18 cellular contexts compared by ENCODE assay signal in the genomic region with DNA sequence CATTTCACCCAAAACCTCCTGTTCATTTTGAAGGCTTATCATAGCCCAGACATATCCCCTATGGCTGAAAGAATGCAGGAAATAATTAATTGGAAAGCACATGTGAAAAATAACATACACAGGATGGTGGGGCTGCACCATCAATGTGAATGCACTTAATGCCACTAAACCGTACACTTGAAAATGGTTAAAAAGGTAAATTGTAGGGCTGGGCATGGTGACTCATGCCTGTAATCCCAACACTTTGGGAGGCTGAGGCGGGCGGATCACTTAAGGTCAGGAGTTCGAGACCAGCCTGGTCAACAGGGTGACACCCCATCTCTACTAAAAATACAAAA.
A peak's percentile ranks its signal among the peaks of the same experiment; 100 is the strongest.
DNase-seq lines count a peak whose midpoint lies in the region; ATAC-seq, FAIRE-seq and TF ChIP-seq lines count a peak whose summit lies in the region.
"Had no signal": no experiment of that assay in that cellular context is flagged by ENCODE, and none has a peak within 500 bp of the region (broad histone marks: within the 10 kb centered on the region; RNA-seq: fewer than 3 reads in every experiment).

No MANE protein-coding gene starts in this region.

- H3K4me1 Mint-ChIP-seq in activated T-cell treated with anti-CD3 and anti-CD28 coated beads, Interleukin-2, amount 50 U/mL, for 4 hours (ENCODE audit: low read depth) = peaks cover 12% of the 10 kb centered on the region
- peaks cover 11% of the 10 kb centered on the region for H3K4me1 Mint-ChIP-seq in activated T-cell treated with anti-CD3 and anti-CD28 coated beads, Interleukin-2, amount 50 U/mL, for 72 hours (ENCODE audit: low read depth)

- H3K9me3 Mint-ChIP-seq in activated T-cell treated with anti-CD3 and anti-CD28 coated beads, Interleukin-2, amount 50 U/mL, for 4 hours = no peaks in the 10 kb centered on the region
- H3K9me3 Mint-ChIP-seq in activated T-cell treated with anti-CD3 and anti-CD28 coated beads, Interleukin-2, amount 50 U/mL, for 72 hours = no peaks in the 10 kb centered on the region
- H3K9me3 Mint-ChIP-seq: dendritic cell treated with granulocyte-macrophage colony-stimulating factor and Interleukin-4, amounts not matched to agents 40 ng/mL and 50 ng/mL, for 4 days; naive B cell; stimulated activated naive B cell treated with anti-CD40 and anti-IgM and Interleukin-4, amounts not matched to agents 10 μg/mL and 1 μg/mL and 100 μg/mL, for 72 hours had no signal

- H3K36me3 ChIP-seq in MM.1S (replicated peaks; ENCODE audit: insufficient read depth, low read length) (no peaks in the 10 kb centered on the region), parathyroid adenoma (ENCODE audit: control insufficient read depth, insufficient read depth, low read length) (no peaks in the 10 kb centered on the region)
- H3K36me3 ChIP-seq: adrenal gland, thyroid gland had no signal

- H2AFZ ChIP-seq in MM.1S (ENCODE audit: low read length) (no peak overlapping the region), parathyroid adenoma (peak overlapping the region; percentile 50)

- H3K4me3 ChIP-seq in MM.1S (ENCODE audit: low read length) (no peak overlapping the region), coronary artery (peak overlapping the region; percentile 66), parathyroid adenoma (ENCODE audit: low read depth, low read length) (no peak overlapping the region)
- H3K4me3 ChIP-seq: thyroid gland had no signal

- H3K4me1 ChIP-seq in MM.1S (ENCODE audit: low read length) (peaks cover 4% of the 10 kb centered on the region; the same call in 1 of the 2 replicates), parathyroid adenoma (no peaks in the 10 kb centered on the region)
- H3K4me1 ChIP-seq: adrenal gland, Caco-2 had no signal

- H3K27ac Mint-ChIP-seq in activated T-cell treated with anti-CD3 and anti-CD28 coated beads, Interleukin-2, amount 50 U/mL, for 72 hours = no peak overlapping the region
- H3K27ac Mint-ChIP-seq: dendritic cell treated with granulocyte-macrophage colony-stimulating factor and Interleukin-4, amounts not matched to agents 40 ng/mL and 50 ng/mL, for 4 days; stimulated activated naive B cell treated with anti-CD40 and anti-IgM and Interleukin-4, amounts not matched to agents 10 μg/mL and 1 μg/mL and 100 μg/mL, for 72 hours had no signal

- H4K20me1 ChIP-seq in MM.1S (ENCODE audit: insufficient read depth, low read length) = no peaks in the 10 kb centered on the region

- TF ChIP-seq POLR2A in H54 (IDR thresholded peaks at IDR 0.05; ENCODE audit: low read depth, low read length) = no peak

- H3K9me3 ChIP-seq in MM.1S (replicated peaks; ENCODE audit: insufficient read depth, low read length) (no peaks in the 10 kb centered on the region), parathyroid adenoma (ENCODE audit: control insufficient read depth, low read length) (no peaks in the 10 kb centered on the region)
- H3K9me3 ChIP-seq: adrenal gland, Caco-2, thyroid gland had no signal

- 0 out of 2 replicates have a peak, but pooled peaks cover 3% of the 10 kb centered on the region for H3K27me3 ChIP-seq in MM.1S (replicated peaks; ENCODE audit: insufficient read depth, low read length)
- peaks cover 2% of the 10 kb centered on the region for H3K27me3 ChIP-seq in parathyroid adenoma (ENCODE audit: control insufficient read depth, insufficient read depth, low read length)
- H3K27me3 ChIP-seq: thyroid gland had no signal

- no peaks in the 10 kb centered on the region for H3K9me2 ChIP-seq in MM.1S (replicated peaks; ENCODE audit: insufficient read depth, low read length)

- H3K79me2 ChIP-seq in MM.1S (ENCODE audit: low read length) (no peaks in the 10 kb centered on the region), parathyroid adenoma (no peaks in the 10 kb centered on the region)

- H3K36me3 Mint-ChIP-seq in activated T-cell treated with anti-CD3 and anti-CD28 coated beads, Interleukin-2, amount 50 U/mL, for 4 hours (ENCODE audit: insufficient read depth) = no peaks in the 10 kb centered on the region
- H3K36me3 Mint-ChIP-seq in activated T-cell treated with anti-CD3 and anti-CD28 coated beads, Interleukin-2, amount 50 U/mL, for 72 hours (ENCODE audit: insufficient read depth in 2 of 2) = no peaks in the 10 kb centered on the region
- H3K36me3 Mint-ChIP-seq: naive B cell; stimulated activated naive B cell treated with anti-CD40 and anti-IgM and Interleukin-4, amounts not matched to agents 10 μg/mL and 1 μg/mL and 100 μg/mL, for 72 hours had no signal

- DNase-seq in activated T-cell treated with anti-CD3 and anti-CD28 coated beads, Interleukin-2, amount 50 U/mL, for 4 hours = no peak
- no peak for DNase-seq in activated T-cell treated with anti-CD3 and anti-CD28 coated beads, Interleukin-2, amount 50 U/mL, for 72 hours
- DNase-seq in MM.1S (no peak), coronary artery (ENCODE audit: low spot score) (no peak), H54 (ENCODE audit: insufficient read length, low spot score) (no peak), GM19239 (ENCODE audit: insufficient read length, low spot score) (no peak), OCI-M1 (lab: John Stamatoyannopoulos, UW) (no peak)
- DNase-seq: AML-193, mesenchymal stem cell had no signal

- H3K27ac ChIP-seq in MM.1S (ENCODE audit: low read length) (no peak overlapping the region), coronary artery (no peak overlapping the region), parathyroid adenoma (no peak overlapping the region)
- H3K27ac ChIP-seq: adrenal gland, thyroid gland had no signal

- peak overlapping the region; percentile 77 for H3K4me3 Mint-ChIP-seq in activated T-cell treated with anti-CD3 and anti-CD28 coated beads, Interleukin-2, amount 50 U/mL, for 4 hours
- H3K4me3 Mint-ChIP-seq in activated T-cell treated with anti-CD3 and anti-CD28 coated beads, Interleukin-2, amount 50 U/mL, for 72 hours = no peak overlapping the region

- no peaks in the 10 kb centered on the region for H3F3A ChIP-seq in MM.1S (ENCODE audit: insufficient read depth, low read length)

- TF ChIP-seq CTCF in MM.1S (IDR thresholded peaks at IDR 0.05; ENCODE audit: low read length) = no peak
- peak; percentile 1 for TF ChIP-seq CTCF in coronary artery (IDR thresholded peaks at IDR 0.05)
- no peak for TF ChIP-seq CTCF in parathyroid adenoma (IDR thresholded peaks at IDR 0.05)

- FAIRE-seq in H54 (lab: Jason Lieb, UNC) (no peak), GM19239 (lab: Jason Lieb, UNC) (no peak)
- FAIRE-seq: bronchial epithelial cell, GM12892 had no signal

- ATAC-seq in activated T-cell treated with anti-CD3 and anti-CD28 coated beads, Interleukin-2, amount 50 U/mL, for 4 hours = no peak
- no peak for ATAC-seq in activated T-cell treated with anti-CD3 and anti-CD28 coated beads, Interleukin-2, amount 50 U/mL, for 72 hours (replicated peaks in 1 of 2)

- H3K4me2 ChIP-seq in MM.1S (ENCODE audit: low read depth, low read length) (peak overlapping the region; percentile 75; the same call in 1 of the 2 replicates), parathyroid adenoma (ENCODE audit: low read length) (no peak overlapping the region)

- H3K27me3 Mint-ChIP-seq in activated T-cell treated with anti-CD3 and anti-CD28 coated beads, Interleukin-2, amount 50 U/mL, for 4 hours (ENCODE audit: low read depth) = peaks cover 39% of the 10 kb centered on the region
- peaks cover 34% of the 10 kb centered on the region for H3K27me3 Mint-ChIP-seq in activated T-cell treated with anti-CD3 and anti-CD28 coated beads, Interleukin-2, amount 50 U/mL, for 72 hours (ENCODE audit: low read depth)

- H3K9ac ChIP-seq in MM.1S (ENCODE audit: low read length) (no peak overlapping the region), parathyroid adenoma (no peak overlapping the region)
